In the genomic region with DNA sequence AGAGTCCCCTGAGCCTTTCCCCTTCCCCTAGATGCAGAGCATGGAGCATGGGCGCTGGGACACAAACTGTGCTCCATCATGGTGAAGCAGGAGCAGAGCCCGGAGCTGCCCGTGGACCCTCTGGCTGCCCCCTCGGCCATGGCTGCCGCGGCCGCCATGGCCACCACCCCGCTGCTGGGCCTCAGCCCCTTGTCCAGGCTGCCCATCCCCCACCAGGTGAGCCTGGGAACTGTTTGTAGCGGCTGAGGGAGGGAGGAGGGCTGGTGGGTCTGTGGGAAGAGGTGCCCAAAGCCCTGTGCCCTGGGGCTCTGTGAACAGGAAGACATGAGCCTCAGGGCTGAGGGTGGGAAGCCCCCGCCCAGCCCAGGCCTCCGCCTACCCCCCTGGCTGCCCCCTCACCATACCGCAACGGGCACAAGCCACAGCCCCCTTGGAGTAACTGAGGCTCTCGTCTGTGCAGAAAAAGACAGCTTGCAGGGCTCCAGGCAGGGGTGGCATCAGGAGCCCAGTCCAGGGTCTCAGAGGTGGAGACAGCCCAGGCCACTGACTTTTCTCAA, we compare ENCODE assay signal across 11 cellular contexts. TPM values are rescaled to one million over a fixed set of nuclear protein-coding genes. Genes with fewer than 3 reads are reported as not detected.
DNase-seq lines count a peak whose midpoint lies in the region; ATAC-seq and TF ChIP-seq lines count a peak whose summit lies in the region.
"Had no signal": no experiment of that assay in that cellular context is flagged by ENCODE, and none has a peak within 500 bp of the region (broad histone marks: within the 10 kb centered on the region; RNA-seq: fewer than 3 reads in every experiment).

No MANE protein-coding gene starts in this region.

- POLR2A ChIA-PET in naive thymus-derived CD8-positive, alpha-beta T cell (lab: Charles Lee), result interaction anchor here (0.6 to 1.7 kb wide), 4 partner anchors 12 to 533 kb away, joined by 3 to 8 read pairs (median 3); no protein-coding TSS in a partner anchor

- H3K4me1 ChIP-seq in BLaER1 (peaks cover 34% of the 10 kb centered on the region), RWPE2 (ENCODE audit: insufficient read depth, poor library complexity, severe bottlenecking) (no peaks in the 10 kb centered on the region)

- H3K9me3 Mint-ChIP-seq in naive thymus-derived CD8-positive, alpha-beta T cell, result no peaks in the 10 kb centered on the region

- no peak for TF ChIP-seq CTCF in RWPE2 (IDR thresholded peaks at IDR 0.05; ENCODE audit: poor library complexity, severe bottlenecking)

- H4K20me1 ChIP-seq in BLaER1, result no peaks in the 10 kb centered on the region

- no peak overlapping the region for H3K27ac Mint-ChIP-seq in naive thymus-derived CD8-positive, alpha-beta T cell

- H3K4me3 Mint-ChIP-seq in naive thymus-derived CD8-positive, alpha-beta T cell, result no peak overlapping the region

- DNase-seq in H7, result peak; percentile 81
- peak; percentile 26 for DNase-seq in RWPE2 (ENCODE audit: low spot score)
- DNase-seq in naive thymus-derived CD8-positive, alpha-beta T cell, result no peak
- no peak for DNase-seq in KG1 (lab: John Stamatoyannopoulos, UW)
- no peak for DNase-seq in SKM-1 treated with dmso at 0.1 percent for 144 hours (lab: John Stamatoyannopoulos, UW; ENCODE audit: unreplicated experiment)
- DNase-seq: SIG-M5 had no signal

- no peaks in the 10 kb centered on the region for H3K9me3 ChIP-seq in BLaER1
- no peaks in the 10 kb centered on the region for H3K9me3 ChIP-seq in RWPE2 (ENCODE audit: severe bottlenecking)
- H3K9me3 ChIP-seq: Caco-2 had no signal

- no peaks in the 10 kb centered on the region for H3K27me3 ChIP-seq in BLaER1
- H3K27me3 ChIP-seq in H7 (ENCODE audit: control insufficient read depth, insufficient read depth, low read length), result no peaks in the 10 kb centered on the region
- H3K27me3 ChIP-seq in RWPE2 (ENCODE audit: insufficient read depth, poor library complexity, severe bottlenecking), result no peaks in the 10 kb centered on the region

- peaks cover 6 to 21% (median 14%) of the 10 kb centered on the region in 4 donors for H3K4me1 Mint-ChIP-seq in naive thymus-derived CD8-positive, alpha-beta T cell

- peaks cover 0 to 2% (median 0%) of the 10 kb centered on the region in 5 donors for H3K27me3 Mint-ChIP-seq in naive thymus-derived CD8-positive, alpha-beta T cell

- H3K9ac ChIP-seq in BLaER1, result no peak overlapping the region

- H3K36me3 ChIP-seq in BLaER1, result no peaks in the 10 kb centered on the region
- peaks cover 1% of the 10 kb centered on the region; the same call in 1 of the 2 replicates for H3K36me3 ChIP-seq in H7 (replicated peaks; ENCODE audit: control insufficient read depth, insufficient read depth, low read length)
- no peaks in the 10 kb centered on the region for H3K36me3 ChIP-seq in RWPE2 (ENCODE audit: low read depth)

- H3K36me3 Mint-ChIP-seq in naive thymus-derived CD8-positive, alpha-beta T cell, result no peaks in the 10 kb centered on the region

- H3K4me2 ChIP-seq in BLaER1, result peak overlapping the region; percentile 78

- ATAC-seq in RWPE2 (ENCODE audit: low read depth) (no peak), HG02588 (IDR thresholded peaks at IDR 0.05; ENCODE audit: unreplicated experiment) (no peak), HG02571 (IDR thresholded peaks at IDR 0.05; ENCODE audit: unreplicated experiment) (no peak)
- peak; percentile 15 to 43 for ATAC-seq in naive thymus-derived CD8-positive, alpha-beta T cell

- no peak overlapping the region for H3K27ac ChIP-seq in BLaER1
- no peak overlapping the region for H3K27ac ChIP-seq in RWPE2 (ENCODE audit: poor library complexity, severe bottlenecking)
- H3K27ac ChIP-seq: C4-2B had no signal

- H3K4me3 ChIP-seq in BLaER1 (no peak overlapping the region), H7 (ENCODE audit: insufficient read depth, low read depth, low read length) (no peak overlapping the region), RWPE2 (ENCODE audit: severe bottlenecking) (no peak overlapping the region)

RNA-seq across cellular contexts. Expression of a gene that starts 30.4 kb away (rescaled TPM):
- 1.6 and 5.0 TPM in 2 replicates for total RNA-seq in H7 (2014; rRNA removed; shearing (Covaris generic))
- not detected for total RNA-seq in naive thymus-derived CD8-positive, alpha-beta T cell
- polyA plus RNA-seq in naive thymus-derived CD8-positive, alpha-beta T cell, result not detected

RNA-seq across cellular contexts. Expression of a gene that starts 39.4 kb away (rescaled TPM):
- 80.8 and 109 TPM in 2 replicates for total RNA-seq in H7 (2014; rRNA removed; shearing (Covaris generic))
- total RNA-seq in naive thymus-derived CD8-positive, alpha-beta T cell, result 100 to 1,000 TPM; 234 to 243 TPM
- polyA plus RNA-seq in naive thymus-derived CD8-positive, alpha-beta T cell, result 10 to 100 TPM; 47.1 to 71.0 (median 52.5) TPM

Comparison
In these comparisons a context has a peak if more than half of its experiments do, and no peak if none do; other contexts are left out.
1. DNase-seq: peak in H7 (single experiment) and RWPE2 (single experiment); none in naive thymus-derived CD8-positive, alpha-beta T cell (0 of 10), KG1 (single experiment) and SKM-1 treated with dmso at 0.1 percent for 144 hours (single experiment).
2. ATAC-seq: peak in naive thymus-derived CD8-positive, alpha-beta T cell (2 of 2); none in RWPE2 (single experiment), HG02588 (single experiment) and HG02571 (single experiment).